9 cellular contexts compared by ENCODE assay signal in the genomic region with DNA sequence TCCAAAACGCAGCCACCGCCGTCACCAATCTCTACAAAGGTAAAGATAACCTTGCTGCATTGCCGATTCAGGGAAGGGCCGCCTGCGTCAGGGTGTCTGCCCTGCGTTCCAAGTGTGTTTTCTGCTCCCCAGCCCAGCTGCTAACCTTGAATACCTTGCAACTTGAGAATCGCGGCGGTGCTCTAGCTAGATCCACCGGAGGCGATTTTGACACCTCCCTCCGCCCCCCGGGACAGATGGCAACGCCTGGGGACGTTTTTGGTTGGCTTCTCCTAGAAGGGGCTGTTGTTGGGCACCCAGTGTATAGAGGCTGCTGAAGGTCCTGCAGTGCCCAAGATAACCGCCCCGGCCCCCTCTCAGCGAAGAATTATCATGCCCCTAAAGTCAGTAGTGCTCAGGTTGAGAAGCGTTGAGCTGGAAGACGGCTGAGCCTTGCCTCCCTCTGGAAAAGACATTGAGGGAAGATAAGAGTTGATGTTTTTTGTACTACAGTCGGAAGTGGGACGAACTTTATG. TPM values are rescaled to one million over a fixed set of nuclear protein-coding genes. Genes with fewer than 3 reads are reported as not detected.
DNase-seq lines count a peak whose midpoint lies in the region; ATAC-seq, FAIRE-seq and TF ChIP-seq lines count a peak whose summit lies in the region.
"Had no signal": no experiment of that assay in that cellular context is flagged by ENCODE, and none has a peak within 500 bp of the region (broad histone marks: within the 10 kb centered on the region; RNA-seq: fewer than 3 reads in every experiment).

No MANE protein-coding gene starts in this region.

- H4K20me1 ChIP-seq in neural progenitor cell (ENCODE audit: low read depth), result peaks cover 54% of the 10 kb centered on the region

- peaks cover 47% of the 10 kb centered on the region for H3F3A ChIP-seq in neural progenitor cell (ENCODE audit: low read depth)

- TF ChIP-seq CTCF in A549 (IDR thresholded peaks at IDR 0.05) (no peak), epithelial cell of proximal tubule (conservative IDR thresholded peaks at IDR 0.05; ENCODE audit: low read depth, low read length) (no peak), neural progenitor cell (IDR thresholded peaks at IDR 0.05) (no peak)

- H2AFZ ChIP-seq in neural progenitor cell (replicated peaks), result no peak overlapping the region

- ATAC-seq in A549, result peak in 1 of 2 experiments; percentile 4; a peak in 3 of 6 replicates

- H3K9ac ChIP-seq in HUES48 (ENCODE audit: low read depth, low read length), result peak overlapping the region; percentile 94
- H3K9ac ChIP-seq in neural progenitor cell, result peak overlapping the region; percentile 92

- peaks cover 66% of the 10 kb centered on the region for H3K79me2 ChIP-seq in neural progenitor cell (ENCODE audit: low read depth)

- peaks cover 6% of the 10 kb centered on the region for H3K27me3 Mint-ChIP-seq in neural progenitor cell (ENCODE audit: insufficient read depth, low read depth)

- peak overlapping the region; percentile 96 for H3K4me2 ChIP-seq in A549
- peak overlapping the region; percentile 95 for H3K4me2 ChIP-seq in neural progenitor cell

- DNase-seq in A549 (ENCODE audit: low read depth in 1 of 2, low spot score in 1 of 2) (peak in 1 of 2 experiments; percentile 18), epithelial cell of proximal tubule (ENCODE audit: low read depth) (no peak), neural progenitor cell (ENCODE audit: low spot score) (peak; percentile 54), HTR-8/SVneo (ENCODE audit: insufficient read length, low spot score) (no peak), SW 1271 (lab: John Stamatoyannopoulos, UW) (no peak), HEK293T (ENCODE audit: extremely low spot score) (no peak)
- DNase-seq in activated CD4-positive, alpha-beta T cell treated with anti-CD3 and anti-CD28 coated beads, Interleukin-2, amount 50 U/mL, for 1 hour, result peak; percentile 22

- H3K36me3 ChIP-seq in HUES48 (ENCODE audit: control insufficient read depth, insufficient read depth, low read length) (peaks cover 44% of the 10 kb centered on the region), neural progenitor cell (peaks cover 13% of the 10 kb centered on the region)

- no peak for TF ChIP-seq RAD21 in A549 (conservative IDR thresholded peaks at IDR 0.05 in 1 of 2, IDR thresholded peaks at IDR 0.05 in 1 of 2)

- peak overlapping the region; percentile 98 for H3K27ac Mint-ChIP-seq in neural progenitor cell

- POLR2A ChIA-PET in A549 (lab: Yijun Ruan, JAX), result interaction anchor here (0.7 to 3.2 kb wide), 4 partner anchors 9 to 104 kb away, joined by 3 to 51 read pairs (median 15); no protein-coding TSS in a partner anchor
- POLR2A ChIA-PET in HEK293T (lab: Yijun Ruan, JAX), result interaction anchor here (1.6 kb wide), 1 partner anchor 10 kb away, joined by 4 read pairs; no protein-coding TSS in a partner anchor

- H3K4me3 Mint-ChIP-seq in neural progenitor cell, result peak overlapping the region; percentile 97

- H3K4me1 Mint-ChIP-seq in neural progenitor cell, result peaks cover 48% of the 10 kb centered on the region

- H3K36me3 Mint-ChIP-seq in neural progenitor cell, result peaks cover 19% of the 10 kb centered on the region

- TF ChIP-seq POLR2A in A549 (IDR thresholded peaks at IDR 0.05; ENCODE audit: low read length), result no peak

- H3K9me3 Mint-ChIP-seq in neural progenitor cell, result peaks cover 3% of the 10 kb centered on the region

- H3K4me1 ChIP-seq in A549, result peaks cover 53% of the 10 kb centered on the region
- peaks cover 28% of the 10 kb centered on the region for H3K4me1 ChIP-seq in HUES48 (ENCODE audit: control insufficient read depth, insufficient read depth, low read length)
- peaks cover 37% of the 10 kb centered on the region for H3K4me1 ChIP-seq in neural progenitor cell

- peak overlapping the region; percentile 94 to 98 for H3K27ac ChIP-seq in A549
- H3K27ac ChIP-seq in HUES48 (ENCODE audit: low read depth, low read length), result peak overlapping the region; percentile 91
- H3K27ac ChIP-seq in neural progenitor cell, result peak overlapping the region; percentile 88

- H3K4me3 ChIP-seq in A549 (peak overlapping the region; percentile 89), HUES48 (ENCODE audit: low read depth, low read length) (peak overlapping the region; percentile 91), epithelial cell of proximal tubule (ENCODE audit: low read depth, low read length) (peak overlapping the region; percentile 94), neural progenitor cell (peak overlapping the region; percentile 93)

- H3K27me3 ChIP-seq in HUES48 (ENCODE audit: control insufficient read depth, insufficient read depth, low read length) (no peaks in the 10 kb centered on the region), neural progenitor cell (no peaks in the 10 kb centered on the region)

- no peaks in the 10 kb centered on the region for H3K9me3 ChIP-seq in A549
- no peaks in the 10 kb centered on the region for H3K9me3 ChIP-seq in HUES48 (ENCODE audit: control insufficient read depth, insufficient read depth, low read length)
- H3K9me3 ChIP-seq in neural progenitor cell (ENCODE audit: low read depth), result no peaks in the 10 kb centered on the region

- CTCF ChIA-PET in A549 (lab: Yijun Ruan, JAX) (interaction anchor here (0.6 to 2.5 kb wide), 8 partner anchors 9 to 84 kb away, joined by 3 to 8 read pairs (median 4); no protein-coding TSS in a partner anchor), HEK293T (lab: Yijun Ruan, JAX) (interaction anchor here (0.6 to 1.2 kb wide), 3 partner anchors 11 to 1270 kb away, joined by 3 read pairs; no protein-coding TSS in a partner anchor)

- TF ChIP-seq EP300 in A549 (IDR thresholded peaks at IDR 0.05), result no peak

- 2% methylated on average over 17 of the region's 23 CpGs for WGBS in A549 (ENCODE audit: missing lambda C conversion rate)

- no peak for FAIRE-seq in A549 (lab: Jason Lieb, UNC)
- FAIRE-seq in HTR-8/SVneo (lab: Jason Lieb, UNC), result no peak
- FAIRE-seq: islet of Langerhans had no signal

TF ChIP-seq in A549, 52 proteins besides CTCF, POLR2A, EP300 and RAD21:
- no peak for TF ChIP-seq MAZ (IDR thresholded peaks at IDR 0.05; ENCODE audit: borderline replicate concordance, low read depth, low read length)
- TF ChIP-seq NFE2L2 (conservative IDR thresholded peaks at IDR 0.05; ENCODE audit: low read length), result no peak
- peak; percentile 64; the same call in 1 of the 2 replicates for TF ChIP-seq KDM5A (IDR thresholded peaks at IDR 0.05)
- TF ChIP-seq, protein P1, sequence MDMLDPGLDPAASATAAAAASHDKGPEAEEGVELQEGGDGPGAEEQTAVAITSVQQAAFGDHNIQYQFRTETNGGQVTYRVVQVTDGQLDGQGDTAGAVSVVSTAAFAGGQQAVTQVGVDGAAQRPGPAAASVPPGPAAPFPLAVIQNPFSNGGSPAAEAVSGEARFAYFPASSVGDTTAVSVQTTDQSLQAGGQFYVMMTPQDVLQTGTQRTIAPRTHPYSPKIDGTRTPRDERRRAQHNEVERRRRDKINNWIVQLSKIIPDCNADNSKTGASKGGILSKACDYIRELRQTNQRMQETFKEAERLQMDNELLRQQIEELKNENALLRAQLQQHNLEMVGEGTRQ (IDR thresholded peaks at IDR 0.05), result no peak

TF ChIP-seq in HEK293T, 16 proteins besides CTCF, POLR2A, EP300 and RAD21:
- TF ChIP-seq CTBP1 (IDR thresholded peaks at IDR 0.05; ENCODE audit: borderline replicate concordance) (no peak), FOXK2 (IDR thresholded peaks at IDR 0.05) (no peak), L3MBTL2 (conservative IDR thresholded peaks at IDR 0.05) (no peak), BHLHE40 (IDR thresholded peaks at IDR 0.05; ENCODE audit: borderline replicate concordance) (no peak), ARNT (IDR thresholded peaks at IDR 0.05) (no peak), ZNF384 (IDR thresholded peaks at IDR 0.05) (no peak), LEF1 (IDR thresholded peaks at IDR 0.05; ENCODE audit: borderline replicate concordance) (no peak), TARDBP (IDR thresholded peaks at IDR 0.05) (no peak), NFRKB (IDR thresholded peaks at IDR 0.05) (no peak), FOXA1 (IDR thresholded peaks at IDR 0.05) (no peak)

RNA-seq across cellular contexts. Expression of a gene that starts 1.6 kb away (rescaled TPM):
- polyA plus RNA-seq in A549 (2011; rRNA removed) (36.9 and 41.8 TPM in 2 replicates), A549 (2017; fragmentation: RNase III; extraction: RNeasy Plus Mini Kit Qiagen cat#74134 plus additional on column Dnase treatment) (22.4 to 24.4 TPM (median 22.9 TPM) in 3 replicates)
- 6.9 and 8.8 TPM in 2 replicates for polyA plus RNA-seq in A549 (2012; cell fraction: cytosol; rRNA removed)
- polyA plus RNA-seq in A549 (2012; cell fraction: nucleus; rRNA removed), result 5.1 and 9.1 TPM in 2 replicates
- 42.9 and 44.1 TPM in 2 replicates for polyA minus RNA-seq in A549 (2011; rRNA and poly(A)+ RNA removed)
- total RNA-seq in epithelial cell of proximal tubule (39.3 and 41.7 TPM in 2 replicates), neural progenitor cell (ENCODE audit: low replicate concordance) (64.2 and 77.3 TPM in 2 replicates)

Comparison
In these comparisons a context has a peak if more than half of its experiments do, and no peak if none do; other contexts are left out.
1. DNase-seq: peak in activated CD4-positive, alpha-beta T cell treated with anti-CD3 and anti-CD28 coated beads, Interleukin-2, amount 50 U/mL, for 1 hour (single experiment) and neural progenitor cell (single experiment); none in epithelial cell of proximal tubule (single experiment), HTR-8/SVneo (single experiment), SW 1271 (0 of 2) and HEK293T (single experiment).
2. Peak in every context shown above with its lines, with median percentiles within 50 percentile points of each other: H3K27ac ChIP-seq and H3K4me3 ChIP-seq.